ENCODE assay signal across 11 cellular contexts in genomic region chr2:214737188-214737587, GRCh38.
A peak's percentile ranks its signal among the peaks of the same experiment; 100 is the strongest.
DNase-seq lines count a peak whose midpoint lies in the region; ATAC-seq, FAIRE-seq and TF ChIP-seq lines count a peak whose summit lies in the region.
"Had no signal": no experiment of that assay in that cellular context is flagged by ENCODE, and none has a peak within 500 bp of the region (broad histone marks: within the 10 kb centered on the region; RNA-seq: fewer than 3 reads in every experiment).

No MANE protein-coding gene starts in this region.

- H4K20me1 ChIP-seq in OCI-LY3 (ENCODE audit: insufficient read depth, low read length) (no peaks in the 10 kb centered on the region), mammary epithelial cell (ENCODE audit: insufficient read depth, low read length) (no peaks in the 10 kb centered on the region)

- no peak for TF ChIP-seq CTCF in OCI-LY3 (IDR thresholded peaks at IDR 0.05; ENCODE audit: low read depth, low read length)
- TF ChIP-seq CTCF in mammary epithelial cell (conservative IDR thresholded peaks at IDR 0.05 in 1 of 2, IDR thresholded peaks at IDR 0.05 in 1 of 2; ENCODE audit: extremely low read depth in 1 of 2, insufficient read depth in 1 of 2, low read depth in 1 of 2, low read length in 2 of 2): no peak
- no peak for TF ChIP-seq CTCF in kidney (IDR thresholded peaks at IDR 0.05; ENCODE audit: borderline replicate concordance, extremely low read depth, insufficient read depth)

- no peaks in the 10 kb centered on the region for H3K9me3 ChIP-seq in OCI-LY3 (ENCODE audit: insufficient read depth, low read length)
- no peaks in the 10 kb centered on the region for H3K9me3 ChIP-seq in mammary epithelial cell (replicated peaks; ENCODE audit: insufficient read depth, low read length)
- H3K9me3 ChIP-seq in kidney (ENCODE audit: control insufficient read depth in 1 of 2, low read length in 2 of 2): no peaks in the 10 kb centered on the region

- H2AFZ ChIP-seq in OCI-LY3 (ENCODE audit: low read depth, low read length): no peak overlapping the region
- H2AFZ ChIP-seq in mammary epithelial cell (ENCODE audit: low read depth, low read length): no peak overlapping the region

- WGBS in mammary epithelial cell (ENCODE audit: low coverage, missing lambda C conversion rate): 98% methylated on average over 3 of the region's 3 CpGs

- H3K4me3 ChIP-seq in OCI-LY3 (ENCODE audit: low read length): no peak overlapping the region
- no peak overlapping the region for H3K4me3 ChIP-seq in mammary epithelial cell (replicated peaks in 1 of 3; ENCODE audit: insufficient read depth in 1 of 3, low read depth in 2 of 3, low read length in 3 of 3)
- H3K4me3 ChIP-seq in kidney (ENCODE audit: low read length in 2 of 2): no peak overlapping the region

- H3K36me3 ChIP-seq in OCI-LY3 (replicated peaks; ENCODE audit: low read depth, low read length): peaks cover 14% of the 10 kb centered on the region
- H3K36me3 ChIP-seq in mammary epithelial cell (ENCODE audit: insufficient read depth, low read length): peaks cover 6% of the 10 kb centered on the region
- H3K36me3 ChIP-seq in kidney (ENCODE audit: control insufficient read depth in 1 of 2, insufficient read depth in 2 of 2, low read length in 2 of 2): no peaks in the 10 kb centered on the region

- H3K27me3 ChIP-seq in OCI-LY3 (ENCODE audit: low read depth, low read length): no peaks in the 10 kb centered on the region
- no peaks in the 10 kb centered on the region for H3K27me3 ChIP-seq in mammary epithelial cell (ENCODE audit: insufficient read depth, low read length)

- dilution Hi-C loops in mammary epithelial cell (cut with HindIII; ENCODE audit: low sequenced_read_pairs): no loop called here

- intact Hi-C loops in mammary epithelial cell (cut with micrococcal nuclease): no loop called here
- intact Hi-C loops in kidney (cut with DNase I): no loop called here
- intact Hi-C loops in left ventricle myocardium superior (cut with micrococcal nuclease): no loop called here

- CTCF ChIA-PET in mammary epithelial cell (lab: Charles Lee; ENCODE audit: low non-redundant PET): no interaction called here

- H3K4me1 ChIP-seq in OCI-LY3 (ENCODE audit: low read length) (peaks cover 15% of the 10 kb centered on the region), mammary epithelial cell (ENCODE audit: insufficient read depth, low read length) (no peaks in the 10 kb centered on the region), kidney (ENCODE audit: control insufficient read depth in 1 of 2, insufficient read depth in 1 of 2, low read depth in 1 of 2, low read length in 2 of 2) (no peaks in the 10 kb centered on the region)

- H3K9ac ChIP-seq in OCI-LY3 (ENCODE audit: low read length) (no peak overlapping the region), mammary epithelial cell (ENCODE audit: insufficient read depth, low read length) (no peak overlapping the region), kidney (ENCODE audit: low read length in 2 of 2) (no peak overlapping the region)

- H3K79me2 ChIP-seq in OCI-LY3 (ENCODE audit: low read length) (no peaks in the 10 kb centered on the region), mammary epithelial cell (ENCODE audit: insufficient read depth, low read length) (no peaks in the 10 kb centered on the region)

- BruUV-seq in mammary epithelial cell (replicated peaks; lab: Mats Ljungman, UMichigan): no TSS peak

- no peak overlapping the region for H3K27ac ChIP-seq in OCI-LY3 (ENCODE audit: low read length)
- H3K27ac ChIP-seq in mammary epithelial cell (ENCODE audit: insufficient read depth, low read depth, low read length): no peak overlapping the region
- no peak overlapping the region for H3K27ac ChIP-seq in kidney (ENCODE audit: low read depth in 2 of 2, low read length in 2 of 2)

- in situ Hi-C loops in mammary epithelial cell (cut with MboI; ENCODE audit: low sequenced_read_pairs in 2 of 2): no loop called here

- ATAC-seq in GM18517 (IDR thresholded peaks at IDR 0.05; ENCODE audit: unreplicated experiment) (peak; percentile 99), GM19463 (IDR thresholded peaks at IDR 0.05; ENCODE audit: unreplicated experiment) (peak; percentile 97), HG02970 (IDR thresholded peaks at IDR 0.05; ENCODE audit: low FRiP score, unreplicated experiment) (peak; percentile 95), left ventricle myocardium superior (no peak)

- DNase-seq in mammary epithelial cell (no peak), kidney (no peak), left ventricle myocardium superior (no peak)
- DNase-seq in activated CD4-positive, CD25-positive, alpha-beta regulatory T cell (lab: John Stamatoyannopoulos, UW): no peak
- DNase-seq: cortex of kidney, naive B cell, NCI-H82 had no signal

- H3K4me2 ChIP-seq in OCI-LY3 (ENCODE audit: low read length) (peak overlapping the region; percentile 11; the same call in 1 of the 2 replicates), mammary epithelial cell (ENCODE audit: insufficient read depth, low read depth, low read length) (no peak overlapping the region)

- FAIRE-seq in kidney (lab: Jason Lieb, UNC): no peak
